Comparison of ENCODE assay signal across 12 cellular contexts in the genomic region with DNA sequence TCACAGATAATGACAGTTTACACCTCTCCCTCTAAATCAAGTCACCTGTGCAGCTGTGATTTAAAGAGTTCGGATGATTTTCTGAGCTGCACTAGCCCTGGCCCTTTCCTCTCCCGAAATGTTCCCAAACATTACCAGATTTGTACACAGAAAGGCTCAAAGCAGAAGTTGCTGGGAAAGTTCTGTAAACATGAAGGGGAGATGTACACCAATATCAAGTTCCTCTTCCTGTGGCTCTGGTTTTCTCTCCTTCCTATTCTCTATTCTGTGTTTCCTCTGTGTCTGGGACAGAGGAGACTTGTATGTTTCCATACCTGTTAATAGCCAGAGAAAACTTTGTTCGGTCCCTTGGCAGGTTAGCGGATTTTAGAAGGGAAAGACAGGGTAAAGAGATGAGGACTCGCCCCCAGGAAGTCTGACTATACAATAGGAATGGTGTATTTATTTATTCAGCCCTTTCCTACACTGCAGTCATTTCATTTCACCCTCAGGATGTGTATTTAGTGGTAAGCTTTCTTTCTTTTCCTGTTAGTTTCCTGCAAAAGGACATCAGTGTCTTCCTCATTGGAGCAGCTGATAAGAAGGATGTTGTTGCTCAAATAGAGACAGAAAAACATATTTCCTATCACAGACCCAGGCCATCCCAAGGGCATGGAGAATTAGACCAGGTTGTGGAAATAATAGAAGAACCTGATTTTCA. TPM values are rescaled to one million over a fixed set of nuclear protein-coding genes. Genes with fewer than 3 reads are reported as not detected.
DNase-seq lines count a peak whose midpoint lies in the region; ATAC-seq, FAIRE-seq and TF ChIP-seq lines count a peak whose summit lies in the region.
"Had no signal": no experiment of that assay in that cellular context is flagged by ENCODE, and none has a peak within 500 bp of the region (broad histone marks: within the 10 kb centered on the region; RNA-seq: fewer than 3 reads in every experiment).

No MANE protein-coding gene starts in this region.

- no peak for FAIRE-seq in frontal cortex (lab: Jason Lieb, UNC)
- FAIRE-seq: keratinocyte had no signal

- no peak overlapping the region for H3K9ac ChIP-seq in PC-3 (ENCODE audit: low read length)
- H3K9ac ChIP-seq in rectal smooth muscle tissue (ENCODE audit: low read length), result no peak overlapping the region

- no peak for TF ChIP-seq EP300 in esophagus muscularis mucosa (IDR thresholded peaks at IDR 0.05)

- H3K79me2 ChIP-seq in PC-3 (ENCODE audit: low read length), result no peaks in the 10 kb centered on the region

- peak; percentile 70 for DNase-seq in PC-3
- DNase-seq in esophagus muscularis mucosa (ENCODE audit: extremely low spot score), result no peak
- no peak for DNase-seq in GM13977 (ENCODE audit: low spot score)
- DNase-seq in frontal cortex (ENCODE audit: low spot score in 2 of 2), result no peak
- no peak for DNase-seq in islet precursor cell
- no peak for DNase-seq in hepatic stellate cell (ENCODE audit: low spot score)
- DNase-seq: activated CD4-positive, alpha-beta T cell treated with anti-CD3 and anti-CD28 coated beads for 48 hours; NCI-H510A had no signal

- H3K27ac ChIP-seq in HEK293 (ENCODE audit: extremely low read depth, low read depth, low read length), result no peak overlapping the region
- peak overlapping the region; percentile 3; the same call in 1 of the 2 replicates for H3K27ac ChIP-seq in PC-3 (ENCODE audit: low read length)
- H3K27ac ChIP-seq in esophagus muscularis mucosa (replicated peaks in 1 of 4), result peak overlapping the region; percentile 56 to 97 (median 87)
- H3K27ac ChIP-seq in rectal smooth muscle tissue (ENCODE audit: low read depth, low read length), result peak overlapping the region; percentile 62
- H3K27ac ChIP-seq: cardiac muscle cell had no signal

- H3K27me3 ChIP-seq in PC-3 (ENCODE audit: low read length) (no peaks in the 10 kb centered on the region), esophagus muscularis mucosa (no peaks in the 10 kb centered on the region), rectal smooth muscle tissue (ENCODE audit: control insufficient read depth, insufficient read depth, low read length) (no peaks in the 10 kb centered on the region)
- H3K27me3 ChIP-seq: cardiac muscle cell had no signal

- peaks cover 17% of the 10 kb centered on the region for H3K4me1 ChIP-seq in HEK293 (ENCODE audit: control insufficient read depth, insufficient read depth, low read length)
- peaks cover 30% of the 10 kb centered on the region for H3K4me1 ChIP-seq in PC-3 (ENCODE audit: insufficient read depth, low read length)
- H3K4me1 ChIP-seq in esophagus muscularis mucosa, result peaks cover 48 to 77% (median 73%) of the 10 kb centered on the region in 4 donors
- H3K4me1 ChIP-seq in rectal smooth muscle tissue (ENCODE audit: control insufficient read depth, insufficient read depth, low read length), result peaks cover 13% of the 10 kb centered on the region

- POLR2A ChIA-PET in HEK293 (lab: Yijun Ruan, JAX), result no interaction called here
- POLR2A ChIA-PET in PC-3 (lab: Charles Lee; ENCODE audit: unreplicated experiment), result interaction anchor here (0.6 kb wide), 1 partner anchor 287 kb away, joined by 4 read pairs; no protein-coding TSS in a partner anchor

- H3K36me3 ChIP-seq in HEK293 (ENCODE audit: control insufficient read depth in 2 of 2, insufficient read depth in 1 of 2, low read length in 2 of 2) (no peaks in the 10 kb centered on the region), PC-3 (ENCODE audit: low read depth, low read length) (no peaks in the 10 kb centered on the region), esophagus muscularis mucosa (no peaks in the 10 kb centered on the region), rectal smooth muscle tissue (ENCODE audit: control insufficient read depth, insufficient read depth, low read length) (no peaks in the 10 kb centered on the region)
- H3K36me3 ChIP-seq: cardiac muscle cell had no signal

- no peaks in the 10 kb centered on the region for H3K9me2 ChIP-seq in PC-3 (replicated peaks; ENCODE audit: low read length)

- TF ChIP-seq POLR2A in esophagus muscularis mucosa (IDR thresholded peaks at IDR 0.05; ENCODE audit: low read depth), result no peak

- TF ChIP-seq CTCF in HEK293 (tag by site-specific recombination; IDR thresholded peaks at IDR 0.05) (no peak), PC-3 (conservative IDR thresholded peaks at IDR 0.05; ENCODE audit: low read depth, low read length) (no peak), esophagus muscularis mucosa (IDR thresholded peaks at IDR 0.05) (no peak), GM13977 (IDR thresholded peaks at IDR 0.05; ENCODE audit: extremely low read depth, insufficient read depth, missing control alignments) (no peak)

- 33% methylated on average over 5 of the region's 5 CpGs for WGBS in esophagus muscularis mucosa

- no peaks in the 10 kb centered on the region for H4K20me1 ChIP-seq in PC-3 (ENCODE audit: low read length)

- CTCF ChIA-PET in HEK293 (lab: Yijun Ruan, JAX) (interaction anchor here (1.3 kb wide), 1 partner anchor 167 kb away, joined by 3 read pairs; no protein-coding TSS in a partner anchor), PC-3 (lab: Charles Lee) (interaction anchor here (0.7 to 1.0 kb wide), 2 partner anchors 103 to 171 kb away, joined by 3 to 6 read pairs; partner anchors contain the start of gene ACOT2)

- H3K9me3 ChIP-seq in HEK293 (ENCODE audit: control insufficient read depth, insufficient read depth, low read depth, low read length) (no peaks in the 10 kb centered on the region), PC-3 (ENCODE audit: low read length) (no peaks in the 10 kb centered on the region), esophagus muscularis mucosa (no peaks in the 10 kb centered on the region)

- peak; percentile 85 for ATAC-seq in PC-3

- in situ Hi-C loops in GM13977 (cut with MboI; ENCODE audit: low pct_unique_long_range_greater_than_20kb, low sequenced_read_pairs, unreplicated experiment), result loop anchor here (10.0 kb wide), 1 partner anchor 171 kb away; no protein-coding TSS in a partner anchor

- peak overlapping the region; percentile 67 for H2AFZ ChIP-seq in PC-3 (ENCODE audit: low read length)

- intact Hi-C loops in PC-3 (cut with micrococcal nuclease), result no loop called here
- intact Hi-C loops in esophagus muscularis mucosa (cut with DNase I), result no loop called here

- H3K4me2 ChIP-seq in PC-3 (ENCODE audit: low read length), result peak overlapping the region; percentile 60

- H3F3A ChIP-seq in PC-3 (ENCODE audit: low read length, unreplicated experiment), result no peaks in the 10 kb centered on the region

- H3K4me3 ChIP-seq in HEK293 (ENCODE audit: low read depth, low read length), result no peak overlapping the region
- peak overlapping the region; percentile 11 for H3K4me3 ChIP-seq in PC-3 (ENCODE audit: low read length)
- H3K4me3 ChIP-seq in esophagus muscularis mucosa, result peak overlapping the region; percentile 9 to 31 (median 26)
- H3K4me3 ChIP-seq in rectal smooth muscle tissue (ENCODE audit: low read length), result no peak overlapping the region
- H3K4me3 ChIP-seq: cardiac muscle cell had no signal

- BruUV-seq in PC-3 (replicated peaks; lab: Mats Ljungman, UMichigan), result no TSS peak

TF ChIP-seq in HEK293, 187 proteins besides CTCF, POLR2A, EP300 and RAD21:
- TF ChIP-seq ZNF404 (tag by site-specific recombination; IDR thresholded peaks at IDR 0.05) (no peak), FEZF1 (tag by site-specific recombination; IDR thresholded peaks at IDR 0.05) (peak; percentile 72)
TF ChIP-seq in HEK293: peak in this region for 1.

RNA-seq across cellular contexts. Expression of gene NUMB, which starts 7.6 kb away (rescaled TPM):
- total RNA-seq in PC-3 (2014; rRNA removed) (22.2 and 26.8 TPM in 2 replicates), esophagus muscularis mucosa (10 to 100 TPM; 49.2 to 63.4 (median 50.7) TPM), frontal cortex (13.5 TPM)

RNA-seq across cellular contexts. Expression of gene RIOX1, which starts 24.8 kb away (rescaled TPM):
- 27.4 and 34.8 TPM in 2 replicates for total RNA-seq in PC-3 (2014; rRNA removed)
- 10 to 100 TPM; 15.8 to 23.7 (median 18.7) TPM for total RNA-seq in esophagus muscularis mucosa
- 27.7 TPM for total RNA-seq in frontal cortex

Comparison
In these comparisons a context has a peak if more than half of its experiments do, and no peak if none do; other contexts are left out.
1. H3K4me3 ChIP-seq: peak in PC-3 (single experiment) and esophagus muscularis mucosa (4 of 4); none in HEK293 (single experiment) and rectal smooth muscle tissue (single experiment).